26 cellular contexts compared by ENCODE assay signal in genomic region chr4:85302756-85303155, GRCh38.
"Had no signal": no experiment of that assay in that cellular context is flagged by ENCODE, and none has a peak within 500 bp of the region (broad histone marks: within the 10 kb centered on the region; RNA-seq: fewer than 3 reads in every experiment).

No MANE protein-coding gene starts in this region.

- H3K4me1 Mint-ChIP-seq: activated CD4-positive, alpha-beta memory T cell treated with anti-CD3 and anti-CD28 coated beads, Interleukin-2, amount 10 ng/mL, durations not matched to agents 7 days and 5 days; activated T-helper 17 cell treated with anti-CD3 and anti-CD28 coated beads, Interleukin-2, amount 50 U/mL, for 72 hours; stimulated activated memory B cell treated with anti-CD40 and anti-IgM and Interleukin-4, amounts not matched to agents 10 μg/mL and 1 μg/mL and 100 μg/mL, for 72 hours; stimulated activated naive CD8-positive, alpha-beta T cell treated with anti-CD3 and anti-CD28 coated beads, Interleukin-15, amount 100 ng/mL, for 72 hours had no signal

- H3K4me2 ChIP-seq: smooth muscle cell had no signal

- H3K9me3 Mint-ChIP-seq: activated CD4-positive, alpha-beta memory T cell treated with anti-CD3 and anti-CD28 coated beads, Interleukin-2, amount 10 ng/mL, durations not matched to agents 7 days and 5 days; stimulated activated memory B cell treated with anti-CD40 and anti-IgM and Interleukin-4, amounts not matched to agents 10 μg/mL and 1 μg/mL and 100 μg/mL, for 72 hours had no signal

- H3K4me3 ChIP-seq: pancreas, prostate gland, sigmoid colon, smooth muscle cell, upper lobe of left lung, vagina had no signal

- DNase-seq: activated CD4-positive, alpha-beta memory T cell treated with anti-CD3 and anti-CD28 coated beads, Interleukin-2, amount 10 ng/mL, durations not matched to agents 7 days and 5 days; activated CD4-positive, alpha-beta T cell treated with anti-CD3 and anti-CD28 coated beads for 48 hours; activated gamma-delta T cell treated with Interleukin-2 at 50 U/mL for 16 hours; activated naive CD4-positive, alpha-beta T cell treated with anti-CD3 and anti-CD28 coated beads, Interleukin-2, amount 50 U/mL, for 16 hours; activated T-cell treated with anti-CD3 and anti-CD28 coated beads, Interleukin-2, amount 50 U/mL, for 4 hours; cortex of kidney; effector memory CD8-positive, alpha-beta T cell; foreskin fibroblast; hippocampal formation; left cardiac atrium; left ventricle myocardium superior; midbrain; sigmoid colon; stimulated activated CD4-positive, alpha-beta T cell treated with anti-CD3 and anti-CD28 coated beads, Interleukin-1b, Interleukin-23, amount 100 ng/mL, for 48 hours; stimulated activated CD4-positive, alpha-beta T cell treated with anti-CD3 and anti-CD28 coated beads, Interleukin-4, amount 100 ng/mL, for 4 hours; stimulated activated CD8-positive, alpha-beta memory T cell treated with anti-CD3 and anti-CD28 coated beads, Interleukin-4, amount 100 ng/mL, for 48 hours; stimulated activated naive CD8-positive, alpha-beta T cell treated with anti-CD3 and anti-CD28 coated beads, Interleukin-15, amount 100 ng/mL, for 72 hours; substantia nigra; upper lobe of left lung had no signal

- H3K36me3 Mint-ChIP-seq: natural killer cell treated with Interleukin-12 subunit alpha and Interleukin-12 subunit beta and Interleukin-15 and Interleukin-18, amount 100 ng/mL, for 72 hours; stimulated activated memory B cell treated with anti-CD40 and anti-IgM and Interleukin-4, amounts not matched to agents 10 μg/mL and 1 μg/mL and 100 μg/mL, for 72 hours had no signal

- H3K27me3 ChIP-seq: pancreas, sigmoid colon, upper lobe of left lung, vagina had no signal

- H3K27ac ChIP-seq: pancreas, prostate gland, sigmoid colon, upper lobe of left lung, vagina had no signal

- H3K9me3 ChIP-seq: pancreas, prostate gland, sigmoid colon, upper lobe of left lung, vagina had no signal

- H3K4me3 Mint-ChIP-seq: activated CD4-positive, alpha-beta memory T cell treated with anti-CD3 and anti-CD28 coated beads, Interleukin-2, amount 10 ng/mL, durations not matched to agents 7 days and 5 days; activated T-cell treated with anti-CD3 and anti-CD28 coated beads, Interleukin-2, amount 50 U/mL, for 4 hours; activated T-helper 17 cell treated with anti-CD3 and anti-CD28 coated beads, Interleukin-2, amount 50 U/mL, for 72 hours; effector memory CD8-positive, alpha-beta T cell; natural killer cell treated with Interleukin-12 subunit alpha and Interleukin-12 subunit beta and Interleukin-15 and Interleukin-18, amount 100 ng/mL, for 72 hours; stimulated activated memory B cell treated with anti-CD40 and anti-IgM and Interleukin-4, amounts not matched to agents 10 μg/mL and 1 μg/mL and 100 μg/mL, for 72 hours; stimulated activated naive CD8-positive, alpha-beta T cell treated with anti-CD3 and anti-CD28 coated beads, Interleukin-15, amount 100 ng/mL, for 72 hours had no signal

- H3K27me3 Mint-ChIP-seq: activated CD4-positive, alpha-beta memory T cell treated with anti-CD3 and anti-CD28 coated beads, Interleukin-2, amount 10 ng/mL, durations not matched to agents 7 days and 5 days; activated T-helper 17 cell treated with anti-CD3 and anti-CD28 coated beads, Interleukin-2, amount 50 U/mL, for 72 hours; effector memory CD8-positive, alpha-beta T cell; natural killer cell treated with Interleukin-12 subunit alpha and Interleukin-12 subunit beta and Interleukin-15 and Interleukin-18, amount 100 ng/mL, for 72 hours; stimulated activated memory B cell treated with anti-CD40 and anti-IgM and Interleukin-4, amounts not matched to agents 10 μg/mL and 1 μg/mL and 100 μg/mL, for 72 hours; stimulated activated naive CD8-positive, alpha-beta T cell treated with anti-CD3 and anti-CD28 coated beads, Interleukin-15, amount 100 ng/mL, for 72 hours had no signal

- H3K4me1 ChIP-seq: pancreas, prostate gland, sigmoid colon, upper lobe of left lung, vagina had no signal

- ATAC-seq: activated T-cell treated with anti-CD3 and anti-CD28 coated beads, Interleukin-2, amount 50 U/mL, for 4 hours; activated T-helper 17 cell treated with anti-CD3 and anti-CD28 coated beads, Interleukin-2, amount 50 U/mL, for 72 hours; effector memory CD8-positive, alpha-beta T cell; left cardiac atrium; left ventricle myocardium superior; pancreas; stimulated activated memory B cell treated with anti-CD40 and anti-IgM and Interleukin-4, amounts not matched to agents 10 μg/mL and 1 μg/mL and 100 μg/mL, for 72 hours; stimulated activated naive CD8-positive, alpha-beta T cell treated with anti-CD3 and anti-CD28 coated beads, Interleukin-15, amount 100 ng/mL, for 72 hours had no signal

- H3K36me3 ChIP-seq: pancreas, prostate gland, sigmoid colon, upper lobe of left lung, vagina had no signal

- H3K27ac Mint-ChIP-seq: activated CD4-positive, alpha-beta memory T cell treated with anti-CD3 and anti-CD28 coated beads, Interleukin-2, amount 10 ng/mL, durations not matched to agents 7 days and 5 days; activated T-helper 17 cell treated with anti-CD3 and anti-CD28 coated beads, Interleukin-2, amount 50 U/mL, for 72 hours; effector memory CD8-positive, alpha-beta T cell; natural killer cell treated with Interleukin-12 subunit alpha and Interleukin-12 subunit beta and Interleukin-15 and Interleukin-18, amount 100 ng/mL, for 72 hours; stimulated activated memory B cell treated with anti-CD40 and anti-IgM and Interleukin-4, amounts not matched to agents 10 μg/mL and 1 μg/mL and 100 μg/mL, for 72 hours; stimulated activated naive CD8-positive, alpha-beta T cell treated with anti-CD3 and anti-CD28 coated beads, Interleukin-15, amount 100 ng/mL, for 72 hours had no signal
